Comparison of ENCODE assay signal across 9 cellular contexts in the genomic region with DNA sequence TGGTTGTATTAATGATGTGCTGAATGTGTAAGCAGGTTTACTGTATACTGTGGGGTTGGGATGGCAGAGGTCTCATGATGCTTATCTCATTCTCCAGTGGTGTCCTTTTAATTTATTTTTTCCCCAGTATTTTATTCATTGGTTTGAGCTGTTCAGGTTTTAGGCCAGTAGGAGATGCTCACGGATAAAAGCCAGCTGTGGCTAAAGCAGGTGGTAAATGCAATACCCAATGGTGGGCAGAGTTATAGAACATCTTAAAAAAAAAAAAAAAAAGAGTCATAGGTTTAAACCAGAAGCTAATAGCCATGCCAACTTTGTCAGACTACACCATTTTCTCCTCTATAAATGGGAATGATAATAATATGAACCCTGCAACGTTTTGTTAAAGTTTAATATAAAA. TPM values are rescaled to one million over a fixed set of nuclear protein-coding genes. Genes with fewer than 3 reads are reported as not detected.
DNase-seq lines count a peak whose midpoint lies in the region; TF ChIP-seq lines count a peak whose summit lies in the region.
"Had no signal": no experiment of that assay in that cellular context is flagged by ENCODE, and none has a peak within 500 bp of the region (broad histone marks: within the 10 kb centered on the region; RNA-seq: fewer than 3 reads in every experiment).

No MANE protein-coding gene starts in this region.

- H3K36me3 ChIP-seq in brain microvascular endothelial cell (replicated peaks) (no peaks in the 10 kb centered on the region), osteoblast (ENCODE audit: insufficient read depth, low read length) (no peaks in the 10 kb centered on the region)
- H3K36me3 ChIP-seq: SJSA1 had no signal

- H4K20me1 ChIP-seq in osteoblast (ENCODE audit: insufficient read depth, low read length) = no peaks in the 10 kb centered on the region

- CTCF ChIA-PET in GM10248 (lab: Yijun Ruan, JAX) = no interaction called here

- no peaks in the 10 kb centered on the region for H3K9me3 ChIP-seq in osteoblast (ENCODE audit: low read depth, low read length)
- H3K9me3 ChIP-seq: SJSA1 had no signal

- POLR2A ChIA-PET in GM10248 (lab: Yijun Ruan, JAX) = no interaction called here

- TF ChIP-seq CTCF in LNCaP clone FGC (IDR thresholded peaks at IDR 0.05; ENCODE audit: control insufficient read depth, extremely low read depth, insufficient read depth) (0 out of 2 replicates have a peak, but pooled peaks have one; percentile 11), brain microvascular endothelial cell (IDR thresholded peaks at IDR 0.05; ENCODE audit: low read depth, low read length, missing control alignments) (peak; percentile 50), osteoblast (IDR thresholded peaks at IDR 0.05; ENCODE audit: extremely low read depth, low read depth, low read length) (peak; percentile 42), GM10248 (IDR thresholded peaks at IDR 0.05; ENCODE audit: control extremely low read depth, extremely low read depth, low read depth, missing control alignments) (no peak)

- in situ Hi-C loops in brain microvascular endothelial cell (cut with HindIII; ENCODE audit: low pct_ligation_motif_present, low sequenced_read_pairs) = loop anchor here (25.0 kb wide), 2 partner anchors 149 to 349 kb away; a partner anchor contains a TSS

- H3K27me3 ChIP-seq in brain microvascular endothelial cell (replicated peaks) = no peaks in the 10 kb centered on the region
- H3K27me3 ChIP-seq in osteoblast (ENCODE audit: insufficient read depth, low read length) = peaks cover 2% of the 10 kb centered on the region
- H3K27me3 ChIP-seq: SJSA1 had no signal

- H3K4me3 ChIP-seq in LNCaP clone FGC (ENCODE audit: low read depth, low read length) (no peak overlapping the region), brain microvascular endothelial cell (ENCODE audit: low read depth, low read length) (no peak overlapping the region), osteoblast (ENCODE audit: insufficient read depth, low read length) (no peak overlapping the region)
- H3K4me3 ChIP-seq: SJSA1 had no signal

- DNase-seq in NCI-H748 (lab: John Stamatoyannopoulos, UW; ENCODE audit: unreplicated experiment) = peak; percentile 35
- no peak for DNase-seq in NCI-H748 treated with DMSO at 0.1 percent for 48 hours (lab: John Stamatoyannopoulos, UW)
- DNase-seq in LNCaP clone FGC (ENCODE audit: low read depth) = no peak
- peak; percentile 5 for DNase-seq in brain microvascular endothelial cell
- no peak for DNase-seq in osteoblast (ENCODE audit: insufficient read length, low spot score, missing footprints)
- no peak for DNase-seq in EL
- no peak for DNase-seq in GM10248 (ENCODE audit: extremely low spot score)
- no peak for DNase-seq in stimulated activated CD4-positive, alpha-beta T cell treated with anti-CD3 and anti-CD28 coated beads, Interleukin-2, amount 100 ng/mL, for 48 hours

- H3K4me2 ChIP-seq in osteoblast (ENCODE audit: insufficient read depth, low read length) = no peak overlapping the region

- H2AFZ ChIP-seq in osteoblast (ENCODE audit: low read length) = no peak overlapping the region

- H3K4me1 ChIP-seq in osteoblast (ENCODE audit: insufficient read depth, low read length) = peaks cover 9% of the 10 kb centered on the region

- H3K27ac ChIP-seq in brain microvascular endothelial cell (no peak overlapping the region), osteoblast (ENCODE audit: low read depth, low read length) (no peak overlapping the region)
- H3K27ac ChIP-seq: SJSA1 had no signal

- H3K79me2 ChIP-seq in osteoblast (ENCODE audit: insufficient read depth, low read length) = no peaks in the 10 kb centered on the region

RNA-seq across cellular contexts. Expression of a gene that starts 57.8 kb away (rescaled TPM):
- total RNA-seq in osteoblast = not detected in 2 replicates
- total RNA-seq: SJSA1 had no signal

Comparison
In these comparisons a context has a peak if more than half of its experiments do, and no peak if none do; other contexts are left out.
1. DNase-seq: peak in NCI-H748 (single experiment) and brain microvascular endothelial cell (single experiment); none in NCI-H748 treated with DMSO at 0.1 percent for 48 hours (single experiment), LNCaP clone FGC (single experiment), osteoblast (single experiment), EL (single experiment), GM10248 (single experiment) and stimulated activated CD4-positive, alpha-beta T cell treated with anti-CD3 and anti-CD28 coated beads, Interleukin-2, amount 100 ng/mL, for 48 hours (0 of 2).